ENCODE assay signal across 24 cellular contexts in genomic region chr15:33971811-33972210, GRCh38. TPM values are rescaled to one million over a fixed set of nuclear protein-coding genes. Genes with fewer than 3 reads are reported as not detected.
"Had no signal": no experiment of that assay in that cellular context is flagged by ENCODE, and none has a peak within 500 bp of the region (broad histone marks: within the 10 kb centered on the region; RNA-seq: fewer than 3 reads in every experiment).

No MANE protein-coding gene starts in this region.

- DNase-seq: cortex of kidney; dorsolateral prefrontal cortex; effector CD8-positive, alpha-beta T cell; heart left ventricle; hypothalamus; kidney glomerular epithelial cell; mammary epithelial cell; naive thymus-derived CD8-positive, alpha-beta T cell; small intestine; stimulated activated CD4-positive, alpha-beta T cell treated with anti-CD3 and anti-CD28 coated beads, Interleukin-2, amount 100 ng/mL, for 48 hours; stimulated activated naive CD4-positive, alpha-beta T cell treated with Interleukin-2 at 50 U/mL for 16 hours; testis; upper lobe of right lung had no signal

- H3K27me3 ChIP-seq: dorsolateral prefrontal cortex, heart left ventricle, right atrium auricular region, testis, tibial nerve, upper lobe of right lung, vagina had no signal

- H3K27ac ChIP-seq: heart left ventricle, right atrium auricular region, testis, tibial nerve, upper lobe of right lung, vagina had no signal

- H3K4me3 ChIP-seq: heart left ventricle, right atrium auricular region, testis, tibial nerve, upper lobe of right lung, vagina had no signal

- H3K36me3 ChIP-seq: heart left ventricle, right atrium auricular region, tibial nerve, upper lobe of right lung, vagina had no signal

RNA-seq across cellular contexts. Expression of gene CHRM5, which starts 3.5 kb away (rescaled TPM):
- total RNA-seq: glomerular endothelial cell; heart left ventricle; left lobe of liver; lower leg skin; mesenteric fat pad; mononuclear cell; naive thymus-derived CD8-positive, alpha-beta T cell; neural crest cell; osteocyte; right atrium auricular region; upper lobe of right lung; vagina had no signal
- polyA plus RNA-seq: esophagus, heart left ventricle, small intestine had no signal
